In genomic region chr18:446941-447560, GRCh38 we compare ENCODE assay signal across 18 cellular contexts. TPM values are rescaled to one million over a fixed set of nuclear protein-coding genes. Genes with fewer than 3 reads are reported as not detected.
DNase-seq lines count a peak whose midpoint lies in the region; ATAC-seq, FAIRE-seq and TF ChIP-seq lines count a peak whose summit lies in the region.
"Had no signal": no experiment of that assay in that cellular context is flagged by ENCODE, and none has a peak within 500 bp of the region (broad histone marks: within the 10 kb centered on the region; RNA-seq: fewer than 3 reads in every experiment).

No MANE protein-coding gene starts in this region.

- H3K4me1 Mint-ChIP-seq in dendritic cell treated with granulocyte-macrophage colony-stimulating factor and Interleukin-4, amounts not matched to agents 40 ng/mL and 50 ng/mL, for 4 days (ENCODE audit: low read depth) = peaks cover 12% of the 10 kb centered on the region
- H3K4me1 Mint-ChIP-seq: T-cell had no signal

- no peak overlapping the region for H2AFZ ChIP-seq in hepatocyte

- H3K9me2 ChIP-seq in hepatocyte (replicated peaks; ENCODE audit: insufficient read depth) = no peaks in the 10 kb centered on the region

- no peak overlapping the region for H3K4me2 ChIP-seq in hepatocyte
- H3K4me2 ChIP-seq: KMS-11 had no signal

- no peak for TF ChIP-seq CTCF in hepatocyte (IDR thresholded peaks at IDR 0.05; ENCODE audit: poor library complexity)

- 74% methylated on average over 5 of the region's 5 CpGs for WGBS in hepatocyte (ENCODE audit: low lambda C conversion rate, missing lambda C conversion rate)

- no peaks in the 10 kb centered on the region for H3K27me3 ChIP-seq in hepatocyte

- FAIRE-seq in urothelium cell line (lab: Jason Lieb, UNC) = peak; percentile 63
- FAIRE-seq: A204.1, keratinocyte had no signal

- H4K20me1 ChIP-seq in hepatocyte (ENCODE audit: insufficient read depth, poor library complexity, severe bottlenecking) = no peaks in the 10 kb centered on the region

- H3K9me3 Mint-ChIP-seq in dendritic cell treated with granulocyte-macrophage colony-stimulating factor and Interleukin-4, amounts not matched to agents 40 ng/mL and 50 ng/mL, for 4 days = peaks cover 26% of the 10 kb centered on the region

- no peaks in the 10 kb centered on the region for H3K79me2 ChIP-seq in hepatocyte

- no peaks in the 10 kb centered on the region for H3K27me3 Mint-ChIP-seq in dendritic cell treated with granulocyte-macrophage colony-stimulating factor and Interleukin-4, amounts not matched to agents 40 ng/mL and 50 ng/mL, for 4 days

- ATAC-seq in HG03135 (IDR thresholded peaks at IDR 0.05; ENCODE audit: unreplicated experiment) = no peak
- ATAC-seq: CD8-positive, alpha-beta T cell; Panc1; T-cell had no signal

- no peaks in the 10 kb centered on the region for H3K36me3 ChIP-seq in hepatocyte (replicated peaks; ENCODE audit: insufficient read depth, low read depth)

- H3K9me3 ChIP-seq in hepatocyte (ENCODE audit: low read depth) = peaks cover 6% of the 10 kb centered on the region

- H3K27ac ChIP-seq in hepatocyte = peak overlapping the region; percentile 11
- H3K27ac ChIP-seq: KMS-11 had no signal

- intact Hi-C loops in dendritic cell treated with granulocyte-macrophage colony-stimulating factor and Interleukin-4, amounts not matched to agents 40 ng/mL and 50 ng/mL, for 4 days (cut with micrococcal nuclease) = no loop called here

- H3K4me3 Mint-ChIP-seq in dendritic cell treated with granulocyte-macrophage colony-stimulating factor and Interleukin-4, amounts not matched to agents 40 ng/mL and 50 ng/mL, for 4 days = no peak overlapping the region
- H3K4me3 Mint-ChIP-seq: brain; CD8-positive, alpha-beta T cell; HFFc6; T-cell had no signal

- peaks cover 13% of the 10 kb centered on the region for H3K4me1 ChIP-seq in hepatocyte (ENCODE audit: insufficient read depth)

- H3K36me3 Mint-ChIP-seq in dendritic cell treated with granulocyte-macrophage colony-stimulating factor and Interleukin-4, amounts not matched to agents 40 ng/mL and 50 ng/mL, for 4 days (ENCODE audit: low read depth) = peaks cover 11% of the 10 kb centered on the region
- H3K36me3 Mint-ChIP-seq: CD8-positive, alpha-beta T cell; T-cell had no signal

- peak; percentile 14 for DNase-seq in SKM-1 treated with dmso at 0.1 percent for 144 hours (lab: John Stamatoyannopoulos, UW; ENCODE audit: unreplicated experiment)
- DNase-seq in SKM-1 (lab: John Stamatoyannopoulos, UW; ENCODE audit: unreplicated experiment) = no peak
- DNase-seq in hepatocyte (ENCODE audit: low spot score) = no peak
- DNase-seq in urothelium cell line (ENCODE audit: low spot score) = no peak
- no peak for DNase-seq in NCI-H774 (lab: John Stamatoyannopoulos, UW)
- DNase-seq in dermis blood vessel endothelial cell = no peak
- DNase-seq: CD8-positive, alpha-beta T cell; HFFc6; NCI-H446 treated with DMSO at 0.1 percent for 48 hours; posterior cingulate gyrus; T-cell had no signal

- peak overlapping the region; percentile 43 for H3K27ac Mint-ChIP-seq in dendritic cell treated with granulocyte-macrophage colony-stimulating factor and Interleukin-4, amounts not matched to agents 40 ng/mL and 50 ng/mL, for 4 days
- H3K27ac Mint-ChIP-seq: CD8-positive, alpha-beta T cell; HFFc6; T-cell had no signal

- no peak overlapping the region for H3K4me3 ChIP-seq in hepatocyte

RNA-seq across cellular contexts. Expression of gene COLEC12, which starts 53.5 kb away (rescaled TPM):
- total RNA-seq in hepatocyte = 21.2 and 23.2 TPM in 2 replicates
- 28.3 and 33.3 TPM in 2 replicates for polyA plus RNA-seq in hepatocyte
- 45.1 and 64.2 TPM in 2 replicates for total RNA-seq in dermis blood vessel endothelial cell
- total RNA-seq: CD8-positive, alpha-beta T cell had no signal
- polyA plus RNA-seq: keratinocyte had no signal
